Comparison of ENCODE assay signal across 19 cellular contexts in genomic region chr20:57006411-57007170, GRCh38.
A peak's percentile ranks its signal among the peaks of the same experiment; 100 is the strongest.
DNase-seq lines count a peak whose midpoint lies in the region; ATAC-seq, FAIRE-seq and TF ChIP-seq lines count a peak whose summit lies in the region.
"Had no signal": no experiment of that assay in that cellular context is flagged by ENCODE, and none has a peak within 500 bp of the region (broad histone marks: within the 10 kb centered on the region; RNA-seq: fewer than 3 reads in every experiment).

No MANE protein-coding gene starts in this region.

- H3K27me3 ChIP-seq in GM23248 (replicated peaks; ENCODE audit: insufficient read depth) (peaks cover 41% of the 10 kb centered on the region), Panc1 (ENCODE audit: control insufficient read depth, insufficient read depth, low read length) (no peaks in the 10 kb centered on the region)
- H3K27me3 ChIP-seq: ascending aorta, testis had no signal

- peaks cover 19% of the 10 kb centered on the region; the same call in 1 of the 2 replicates for H3F3A ChIP-seq in GM23248 (ENCODE audit: insufficient read depth)

- no peak overlapping the region for H3K9ac ChIP-seq in GM23248

- H3K4me2 ChIP-seq in A549 (peak overlapping the region; percentile 69), GM23248 (ENCODE audit: unreplicated experiment) (peak overlapping the region; percentile 28)

- H3K4me3 ChIP-seq in A549 (no peak overlapping the region), GM23248 (peak overlapping the region; percentile 29; the same call in 1 of the 2 replicates), Panc1 (ENCODE audit: low read depth in 2 of 2, low read length in 2 of 2) (no peak overlapping the region)
- H3K4me3 ChIP-seq: ascending aorta, gastrocnemius medialis, psoas muscle, testis had no signal

- WGBS in A549 (ENCODE audit: missing lambda C conversion rate) = 25% methylated on average over 11 of the region's 11 CpGs
- WGBS in GM23248 (ENCODE audit: low coverage in 1 of 2, low lambda C conversion rate in 2 of 2, missing lambda C conversion rate in 2 of 2), 2 experiments = 28 to 29% methylated on average over 11 of the region's 11 CpGs

- H3K9me2 ChIP-seq in GM23248 (ENCODE audit: insufficient read depth) = no peaks in the 10 kb centered on the region

- peak overlapping the region in 1 of 2 experiments; percentile 73; a peak in 3 of 6 replicates for H3K27ac ChIP-seq in A549
- H3K27ac ChIP-seq in GM23248 = no peak overlapping the region
- no peak overlapping the region for H3K27ac ChIP-seq in Panc1 (ENCODE audit: low read length)
- H3K27ac ChIP-seq: ascending aorta, gastrocnemius medialis, psoas muscle, testis had no signal

- peak; percentile 31 to 42 for DNase-seq in A549 (ENCODE audit: low read depth in 1 of 2, low spot score in 1 of 2)
- peak; percentile 30 for DNase-seq in GM23248
- DNase-seq in Panc1 (ENCODE audit: low read depth, low spot score) = no peak
- no peak for DNase-seq in glutamatergic neuron
- no peak for DNase-seq in DMS114 treated with DMSO at 0.1 percent for 48 hours (lab: John Stamatoyannopoulos, UW; ENCODE audit: unreplicated experiment)
- no peak for DNase-seq in SKM-1 (lab: John Stamatoyannopoulos, UW; ENCODE audit: unreplicated experiment)
- DNase-seq in NCI-H510A (lab: John Stamatoyannopoulos, UW) = no peak
- no peak for DNase-seq in DMS153 (lab: John Stamatoyannopoulos, UW)
- DNase-seq: activated CD4-positive, alpha-beta T cell treated with anti-CD3 and anti-CD28 coated beads, Interleukin-2, amount 50 U/mL, for 4 hours; DMS53; gastrocnemius medialis; NCI-H345; psoas muscle; stimulated activated CD4-positive, alpha-beta T cell treated with anti-CD3 and anti-CD28 coated beads, Interleukin-15, amount 100 ng/mL, for 24 hours; T-helper 9 cell; testis had no signal

- H3K36me3 Mint-ChIP-seq in glutamatergic neuron (ENCODE audit: unreplicated experiment) = no peaks in the 10 kb centered on the region

- TF ChIP-seq CTCF in A549 (IDR thresholded peaks at IDR 0.05) = no peak
- TF ChIP-seq CTCF in Panc1 (IDR thresholded peaks at IDR 0.05) = no peak
- no peak for TF ChIP-seq CTCF in glutamatergic neuron (IDR thresholded peaks at IDR 0.05; ENCODE audit: partially characterized antibody, unreplicated experiment)

- H3K9me3 Mint-ChIP-seq in glutamatergic neuron (ENCODE audit: unreplicated experiment) = no peaks in the 10 kb centered on the region
- H3K9me3 Mint-ChIP-seq: activated T-helper 1 cell treated with anti-CD3 and anti-CD28 coated beads, Interleukin-12 subunit alpha, Interleukin-12 subunit beta, Interleukin-2, Interleukin-4 antibody, amounts not matched to agents 30 ng/mL and 10 ng/mL and 1 ng/mL, durations not matched to agents 14 hours and 24 hours and 36 hours had no signal

- peaks cover 3% of the 10 kb centered on the region for H3K27me3 Mint-ChIP-seq in glutamatergic neuron (ENCODE audit: unreplicated experiment)

- 0 out of 2 replicates have a peak overlapping the region, but pooled peaks have one; percentile 23 for H2AFZ ChIP-seq in GM23248

- H4K20me1 ChIP-seq in GM23248 (ENCODE audit: insufficient read depth) = no peaks in the 10 kb centered on the region

- BruUV-seq in Panc1 (replicated peaks; lab: Mats Ljungman, UMichigan) = no TSS peak

- TF ChIP-seq POLR2A in A549 (IDR thresholded peaks at IDR 0.05; ENCODE audit: low read length) = no peak

- H3K27ac Mint-ChIP-seq in glutamatergic neuron (ENCODE audit: unreplicated experiment) = peak overlapping the region; percentile 23
- H3K27ac Mint-ChIP-seq: activated T-helper 1 cell treated with anti-CD3 and anti-CD28 coated beads, Interleukin-12 subunit alpha, Interleukin-12 subunit beta, Interleukin-2, Interleukin-4 antibody, amounts not matched to agents 30 ng/mL and 10 ng/mL and 1 ng/mL, durations not matched to agents 14 hours and 24 hours and 36 hours had no signal

- TF ChIP-seq EP300 in A549 (IDR thresholded peaks at IDR 0.05) = no peak

- peak overlapping the region; percentile 5 for H3K4me3 Mint-ChIP-seq in glutamatergic neuron (ENCODE audit: unreplicated experiment)
- H3K4me3 Mint-ChIP-seq: activated T-helper 1 cell treated with anti-CD3 and anti-CD28 coated beads, Interleukin-12 subunit alpha, Interleukin-12 subunit beta, Interleukin-2, Interleukin-4 antibody, amounts not matched to agents 30 ng/mL and 10 ng/mL and 1 ng/mL, durations not matched to agents 14 hours and 24 hours and 36 hours had no signal

- in situ Hi-C loops in GM23248 (cut with MboI) (no loop called here), Panc1 (cut with HindIII; ENCODE audit: low pct_unique_long_range_greater_than_20kb, low sequenced_read_pairs) (no loop called here)

- peak in 1 of 2 experiments; percentile 54; a peak in 4 of 6 replicates for ATAC-seq in A549
- peak; percentile 61; the same call in 1 of the 2 replicates for ATAC-seq in Panc1
- ATAC-seq: gastrocnemius medialis, psoas muscle had no signal

- H3K79me2 ChIP-seq in GM23248 (ENCODE audit: insufficient read depth) = no peaks in the 10 kb centered on the region

- H3K4me1 ChIP-seq in A549 = peaks cover 30% of the 10 kb centered on the region
- peaks cover 10% of the 10 kb centered on the region for H3K4me1 ChIP-seq in GM23248 (ENCODE audit: insufficient read depth)
- H3K4me1 ChIP-seq in Panc1 (ENCODE audit: control insufficient read depth, insufficient read depth, low read length) = 0 out of 2 replicates have a peak, but pooled peaks cover 4% of the 10 kb centered on the region
- H3K4me1 ChIP-seq: ascending aorta, gastrocnemius medialis, psoas muscle, testis had no signal

- no peaks in the 10 kb centered on the region for H3K9me3 ChIP-seq in A549
- no peaks in the 10 kb centered on the region for H3K9me3 ChIP-seq in GM23248 (ENCODE audit: low read depth)
- H3K9me3 ChIP-seq in Panc1 (ENCODE audit: control insufficient read depth, insufficient read depth, low read depth, low read length) = no peaks in the 10 kb centered on the region
- H3K9me3 ChIP-seq: ascending aorta, gastrocnemius medialis, psoas muscle, testis had no signal

- POLR2A ChIA-PET in A549 (lab: Yijun Ruan, JAX) = no interaction called here
- POLR2A ChIA-PET in Panc1 (lab: Charles Lee) = interaction anchor here (0.7 kb wide), 1 partner anchor 17 kb away, joined by 7 read pairs; no protein-coding TSS in a partner anchor

- H3K4me1 Mint-ChIP-seq in glutamatergic neuron (ENCODE audit: low read depth, unreplicated experiment) = peaks cover 18% of the 10 kb centered on the region

- CTCF ChIA-PET in A549 (lab: Yijun Ruan, JAX) = interaction anchor here (0.8 to 3.4 kb wide), 13 partner anchors 10 to 456 kb away, joined by 3 to 15 read pairs (median 4); no protein-coding TSS in a partner anchor
- CTCF ChIA-PET in Panc1 (lab: Charles Lee) = no interaction called here

- FAIRE-seq in A549 (lab: Jason Lieb, UNC) = no peak
- FAIRE-seq: H54 had no signal

- TF ChIP-seq RAD21 in A549 (conservative IDR thresholded peaks at IDR 0.05 in 1 of 2, IDR thresholded peaks at IDR 0.05 in 1 of 2) = no peak

- intact Hi-C loops in Panc1 (cut with micrococcal nuclease; ENCODE audit: unreplicated experiment) = no loop called here

- no peaks in the 10 kb centered on the region for H3K36me3 ChIP-seq in GM23248 (ENCODE audit: low read depth)
- no peaks in the 10 kb centered on the region for H3K36me3 ChIP-seq in Panc1 (ENCODE audit: control insufficient read depth, insufficient read depth, low read length)
- H3K36me3 ChIP-seq: ascending aorta, gastrocnemius medialis had no signal

TF ChIP-seq in A549, 52 proteins besides CTCF, POLR2A, EP300 and RAD21:
- TF ChIP-seq GATA3 (IDR thresholded peaks at IDR 0.05; ENCODE audit: borderline replicate concordance) = peak; percentile 88
- no peak for TF ChIP-seq FOXS1 (CRISPR knock-in tag; IDR thresholded peaks at IDR 0.05)
- peak; percentile 71; the same call in 2 of the 3 replicates for TF ChIP-seq BCL3 (IDR thresholded peaks at IDR 0.05)

Comparison
In these comparisons a context has a peak if more than half of its experiments do, and no peak if none do; other contexts are left out.
1. DNase-seq: peak in A549 (2 of 2) and GM23248 (single experiment); none in Panc1 (single experiment), glutamatergic neuron (single experiment), DMS114 treated with DMSO at 0.1 percent for 48 hours (single experiment), SKM-1 (single experiment), NCI-H510A (single experiment) and DMS153 (single experiment).